In the genomic region with DNA sequence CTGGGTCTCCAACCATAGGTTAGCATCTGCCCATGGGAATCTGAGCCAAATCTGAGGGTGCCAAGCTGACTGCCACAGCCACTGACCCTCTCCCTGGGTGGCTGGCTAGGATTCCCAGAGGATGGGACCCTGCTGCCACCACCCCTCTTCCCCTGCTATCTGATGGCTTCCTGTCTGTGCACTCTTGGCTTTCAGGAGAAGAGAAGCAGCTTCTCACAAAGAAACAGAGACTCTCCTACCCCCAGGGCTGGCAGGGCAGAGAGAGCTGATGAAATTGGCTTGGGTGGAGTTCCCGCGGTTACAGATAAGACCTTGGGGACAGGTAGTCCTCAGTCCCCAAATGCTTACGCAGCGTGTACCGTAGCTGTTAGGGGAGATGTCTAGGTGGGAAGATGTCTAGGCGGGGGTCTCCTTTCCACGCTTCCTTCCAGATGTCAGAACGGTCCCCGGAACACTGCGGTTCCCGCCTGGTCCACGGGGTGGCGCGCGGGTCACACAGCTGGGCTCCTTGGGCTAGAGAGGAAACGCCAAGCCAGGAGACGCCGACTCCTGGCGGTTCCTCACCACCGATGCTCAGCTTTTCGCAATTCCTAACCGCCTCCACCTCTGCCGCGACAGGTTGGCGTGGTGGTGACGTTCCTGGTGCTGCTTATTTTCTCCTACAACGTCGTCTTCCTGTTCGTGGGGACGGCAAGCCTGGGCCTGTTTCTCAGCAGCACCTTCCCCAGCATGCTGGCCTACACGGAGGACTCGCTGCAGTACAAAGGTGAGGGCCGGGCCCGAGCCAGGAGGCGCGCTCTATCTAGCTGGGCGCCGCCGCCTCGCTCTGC, we compare ENCODE assay signal across 8 cellular contexts. TPM values are rescaled to one million over a fixed set of nuclear protein-coding genes. Genes with fewer than 3 reads are reported as not detected.
DNase-seq lines count a peak whose midpoint lies in the region; TF ChIP-seq lines count a peak whose summit lies in the region.

No MANE protein-coding gene starts in this region.

- H3K27me3 Mint-ChIP-seq in HFFc6 (ENCODE audit: insufficient read depth) = peaks cover 6% of the 10 kb centered on the region
- no peaks in the 10 kb centered on the region for H3K27me3 Mint-ChIP-seq in activated naive CD4-positive, alpha-beta T cell treated with anti-CD3 and anti-CD28 coated beads, Interleukin-2, amount 50 U/mL, for 24 hours

- no peak for TF ChIP-seq POLR2A in ovary (IDR thresholded peaks at IDR 0.05)

- H3K36me3 ChIP-seq in SK-N-MC (ENCODE audit: insufficient read depth, low read length) (no peaks in the 10 kb centered on the region), ovary (no peaks in the 10 kb centered on the region), thymus (ENCODE audit: control insufficient read depth, insufficient read depth) (peaks cover 3% of the 10 kb centered on the region)

- no peaks in the 10 kb centered on the region for H3K9me3 Mint-ChIP-seq in HFFc6
- H3K9me3 Mint-ChIP-seq in activated naive CD4-positive, alpha-beta T cell treated with anti-CD3 and anti-CD28 coated beads, Interleukin-2, amount 50 U/mL, for 24 hours = no peaks in the 10 kb centered on the region

- intact Hi-C loops in head of caudate nucleus (cut with DNase I) (loop anchor here (1.0 to 10.0 kb wide), 2 partner anchors 65 to 113 kb away; no protein-coding TSS in a partner anchor), ovary (cut with DNase I) (loop anchor here (2.0 to 10.0 kb wide), 7 partner anchors 36 to 393 kb away; a partner anchor contains a TSS)

- no peak overlapping the region for H3K27ac Mint-ChIP-seq in HFFc6
- peak overlapping the region; percentile 93 for H3K27ac Mint-ChIP-seq in activated naive CD4-positive, alpha-beta T cell treated with anti-CD3 and anti-CD28 coated beads, Interleukin-2, amount 50 U/mL, for 24 hours

- H3K27me3 ChIP-seq in ovary = no peaks in the 10 kb centered on the region
- no peaks in the 10 kb centered on the region for H3K27me3 ChIP-seq in thymus (ENCODE audit: control insufficient read depth, insufficient read depth)

- H3K4me3 Mint-ChIP-seq in HFFc6 = peak overlapping the region; percentile 83
- peak overlapping the region; percentile 88 for H3K4me3 Mint-ChIP-seq in activated naive CD4-positive, alpha-beta T cell treated with anti-CD3 and anti-CD28 coated beads, Interleukin-2, amount 50 U/mL, for 24 hours

- H3K4me1 Mint-ChIP-seq in HFFc6 (ENCODE audit: low read depth) = peaks cover 11% of the 10 kb centered on the region
- peaks cover 55% of the 10 kb centered on the region for H3K4me1 Mint-ChIP-seq in activated naive CD4-positive, alpha-beta T cell treated with anti-CD3 and anti-CD28 coated beads, Interleukin-2, amount 50 U/mL, for 24 hours

- peak overlapping the region; percentile 35; the same call in 1 of the 2 replicates for H3K4me3 ChIP-seq in SK-N-MC
- H3K4me3 ChIP-seq in ovary = peak overlapping the region; percentile 26
- peak overlapping the region; percentile 55 for H3K4me3 ChIP-seq in thymus (ENCODE audit: low read length)

- 1 to 2% (median 2%) methylated on average over 40 of the region's 40 CpGs for WGBS in ovary, 3 donors
- WGBS in thymus = 1% methylated on average over 40 of the region's 40 CpGs

- no peaks in the 10 kb centered on the region for H3K4me1 ChIP-seq in ovary (ENCODE audit: insufficient read depth)
- H3K4me1 ChIP-seq in thymus (ENCODE audit: control insufficient read depth, insufficient read depth, low read length) = peaks cover 10% of the 10 kb centered on the region

- H3K9ac ChIP-seq in SK-N-MC (ENCODE audit: insufficient read length) = no peak overlapping the region

- H3K9me3 ChIP-seq in SK-N-MC (ENCODE audit: low read depth, low read length) = no peaks in the 10 kb centered on the region
- H3K9me3 ChIP-seq in ovary = no peaks in the 10 kb centered on the region
- H3K9me3 ChIP-seq in thymus (ENCODE audit: control insufficient read depth) = no peaks in the 10 kb centered on the region

- H3K36me3 Mint-ChIP-seq in HFFc6 (ENCODE audit: low read depth) = no peaks in the 10 kb centered on the region
- H3K36me3 Mint-ChIP-seq in activated naive CD4-positive, alpha-beta T cell treated with anti-CD3 and anti-CD28 coated beads, Interleukin-2, amount 50 U/mL, for 24 hours = peaks cover 3% of the 10 kb centered on the region

- H3K27ac ChIP-seq in SK-N-MC (no peak overlapping the region), ovary (no peak overlapping the region), thymus (ENCODE audit: low read depth) (peak overlapping the region; percentile 75)

- TF ChIP-seq CTCF in HFFc6 (IDR thresholded peaks at IDR 0.05) (peak; percentile 98), ovary (IDR thresholded peaks at IDR 0.05) (peak; percentile 89 to 99 (median 98))

- DNase-seq in GM03348 (ENCODE audit: low spot score) = peak; percentile 94
- peak; percentile 64 for DNase-seq in HFFc6
- DNase-seq in NCI-H1048 (lab: John Stamatoyannopoulos, UW) = peak; percentile 87
- DNase-seq in SK-N-MC (ENCODE audit: low read depth, low spot score) = no peak
- peak; percentile 87 to 97 (median 93) for DNase-seq in head of caudate nucleus
- peak; percentile 77 to 92 (median 89) for DNase-seq in ovary

- TF ChIP-seq EP300 in ovary (IDR thresholded peaks at IDR 0.05) = no peak

RNA-seq across cellular contexts. Expression of a gene that starts 40.1 kb away (rescaled TPM):
- total RNA-seq in HFFc6 (2021; fragmentation: NEBNext Ultra II Directional; extraction: Animal tissue kit (Norgen Biotek cat#: 25700)) = 10 to 100 TPM; 32.9 to 37.6 (median 35.6) TPM
- 10 to 100 TPM; 16.3 to 69.5 (median 55.1) TPM for total RNA-seq in ovary
- polyA plus RNA-seq in ovary (10 to 100 TPM in 1 of 2 donors, 1 to 10 TPM in 1; 5.8 to 14.0 TPM), thymus (14.3 TPM)
